ENCODE assay signal across 1 cellular context in genomic region chr4:41622816-41623215, GRCh38.
TF ChIP-seq lines count a peak whose summit lies in the region.

No MANE protein-coding gene starts in this region.

TF ChIP-seq in H1, 55 proteins besides CTCF, POLR2A, EP300 and RAD21 (continued from another document):
- TF ChIP-seq, protein P1, sequence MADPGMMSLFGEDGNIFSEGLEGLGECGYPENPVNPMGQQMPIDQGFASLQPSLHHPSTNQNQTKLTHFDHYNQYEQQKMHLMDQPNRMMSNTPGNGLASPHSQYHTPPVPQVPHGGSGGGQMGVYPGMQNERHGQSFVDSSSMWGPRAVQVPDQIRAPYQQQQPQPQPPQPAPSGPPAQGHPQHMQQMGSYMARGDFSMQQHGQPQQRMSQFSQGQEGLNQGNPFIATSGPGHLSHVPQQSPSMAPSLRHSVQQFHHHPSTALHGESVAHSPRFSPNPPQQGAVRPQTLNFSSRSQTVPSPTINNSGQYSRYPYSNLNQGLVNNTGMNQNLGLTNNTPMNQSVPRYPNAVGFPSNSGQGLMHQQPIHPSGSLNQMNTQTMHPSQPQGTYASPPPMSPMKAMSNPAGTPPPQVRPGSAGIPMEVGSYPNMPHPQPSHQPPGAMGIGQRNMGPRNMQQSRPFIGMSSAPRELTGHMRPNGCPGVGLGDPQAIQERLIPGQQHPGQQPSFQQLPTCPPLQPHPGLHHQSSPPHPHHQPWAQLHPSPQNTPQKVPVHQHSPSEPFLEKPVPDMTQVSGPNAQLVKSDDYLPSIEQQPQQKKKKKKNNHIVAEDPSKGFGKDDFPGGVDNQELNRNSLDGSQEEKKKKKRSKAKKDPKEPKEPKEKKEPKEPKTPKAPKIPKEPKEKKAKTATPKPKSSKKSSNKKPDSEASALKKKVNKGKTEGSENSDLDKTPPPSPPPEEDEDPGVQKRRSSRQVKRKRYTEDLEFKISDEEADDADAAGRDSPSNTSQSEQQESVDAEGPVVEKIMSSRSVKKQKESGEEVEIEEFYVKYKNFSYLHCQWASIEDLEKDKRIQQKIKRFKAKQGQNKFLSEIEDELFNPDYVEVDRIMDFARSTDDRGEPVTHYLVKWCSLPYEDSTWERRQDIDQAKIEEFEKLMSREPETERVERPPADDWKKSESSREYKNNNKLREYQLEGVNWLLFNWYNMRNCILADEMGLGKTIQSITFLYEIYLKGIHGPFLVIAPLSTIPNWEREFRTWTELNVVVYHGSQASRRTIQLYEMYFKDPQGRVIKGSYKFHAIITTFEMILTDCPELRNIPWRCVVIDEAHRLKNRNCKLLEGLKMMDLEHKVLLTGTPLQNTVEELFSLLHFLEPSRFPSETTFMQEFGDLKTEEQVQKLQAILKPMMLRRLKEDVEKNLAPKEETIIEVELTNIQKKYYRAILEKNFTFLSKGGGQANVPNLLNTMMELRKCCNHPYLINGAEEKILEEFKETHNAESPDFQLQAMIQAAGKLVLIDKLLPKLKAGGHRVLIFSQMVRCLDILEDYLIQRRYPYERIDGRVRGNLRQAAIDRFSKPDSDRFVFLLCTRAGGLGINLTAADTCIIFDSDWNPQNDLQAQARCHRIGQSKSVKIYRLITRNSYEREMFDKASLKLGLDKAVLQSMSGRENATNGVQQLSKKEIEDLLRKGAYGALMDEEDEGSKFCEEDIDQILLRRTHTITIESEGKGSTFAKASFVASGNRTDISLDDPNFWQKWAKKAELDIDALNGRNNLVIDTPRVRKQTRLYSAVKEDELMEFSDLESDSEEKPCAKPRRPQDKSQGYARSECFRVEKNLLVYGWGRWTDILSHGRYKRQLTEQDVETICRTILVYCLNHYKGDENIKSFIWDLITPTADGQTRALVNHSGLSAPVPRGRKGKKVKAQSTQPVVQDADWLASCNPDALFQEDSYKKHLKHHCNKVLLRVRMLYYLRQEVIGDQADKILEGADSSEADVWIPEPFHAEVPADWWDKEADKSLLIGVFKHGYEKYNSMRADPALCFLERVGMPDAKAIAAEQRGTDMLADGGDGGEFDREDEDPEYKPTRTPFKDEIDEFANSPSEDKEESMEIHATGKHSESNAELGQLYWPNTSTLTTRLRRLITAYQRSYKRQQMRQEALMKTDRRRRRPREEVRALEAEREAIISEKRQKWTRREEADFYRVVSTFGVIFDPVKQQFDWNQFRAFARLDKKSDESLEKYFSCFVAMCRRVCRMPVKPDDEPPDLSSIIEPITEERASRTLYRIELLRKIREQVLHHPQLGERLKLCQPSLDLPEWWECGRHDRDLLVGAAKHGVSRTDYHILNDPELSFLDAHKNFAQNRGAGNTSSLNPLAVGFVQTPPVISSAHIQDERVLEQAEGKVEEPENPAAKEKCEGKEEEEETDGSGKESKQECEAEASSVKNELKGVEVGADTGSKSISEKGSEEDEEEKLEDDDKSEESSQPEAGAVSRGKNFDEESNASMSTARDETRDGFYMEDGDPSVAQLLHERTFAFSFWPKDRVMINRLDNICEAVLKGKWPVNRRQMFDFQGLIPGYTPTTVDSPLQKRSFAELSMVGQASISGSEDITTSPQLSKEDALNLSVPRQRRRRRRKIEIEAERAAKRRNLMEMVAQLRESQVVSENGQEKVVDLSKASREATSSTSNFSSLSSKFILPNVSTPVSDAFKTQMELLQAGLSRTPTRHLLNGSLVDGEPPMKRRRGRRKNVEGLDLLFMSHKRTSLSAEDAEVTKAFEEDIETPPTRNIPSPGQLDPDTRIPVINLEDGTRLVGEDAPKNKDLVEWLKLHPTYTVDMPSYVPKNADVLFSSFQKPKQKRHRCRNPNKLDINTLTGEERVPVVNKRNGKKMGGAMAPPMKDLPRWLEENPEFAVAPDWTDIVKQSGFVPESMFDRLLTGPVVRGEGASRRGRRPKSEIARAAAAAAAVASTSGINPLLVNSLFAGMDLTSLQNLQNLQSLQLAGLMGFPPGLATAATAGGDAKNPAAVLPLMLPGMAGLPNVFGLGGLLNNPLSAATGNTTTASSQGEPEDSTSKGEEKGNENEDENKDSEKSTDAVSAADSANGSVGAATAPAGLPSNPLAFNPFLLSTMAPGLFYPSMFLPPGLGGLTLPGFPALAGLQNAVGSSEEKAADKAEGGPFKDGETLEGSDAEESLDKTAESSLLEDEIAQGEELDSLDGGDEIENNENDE (IDR thresholded peaks at IDR 0.05; ENCODE audit: insufficient replicate concordance, low read length), result no peak
- TF ChIP-seq CBX8 (IDR thresholded peaks at IDR 0.05; ENCODE audit: borderline replicate concordance, low read depth, low read length), result no peak
- TF ChIP-seq POU5F1 (IDR thresholded peaks at IDR 0.05; ENCODE audit: low read depth, low read length), result 0 out of 2 replicates have a peak, but pooled peaks have one; percentile 22
- no peak for TF ChIP-seq SIRT6 (IDR thresholded peaks at IDR 0.05; ENCODE audit: low read length)
- TF ChIP-seq TAF7 (optimal IDR thresholded peaks at IDR 0.05; ENCODE audit: borderline replicate concordance, low read depth, low read length), result no peak
- no peak for TF ChIP-seq GABPA (IDR thresholded peaks at IDR 0.05; ENCODE audit: borderline replicate concordance, insufficient read depth, low read length)
- no peak for TF ChIP-seq MAFK (IDR thresholded peaks at IDR 0.05; ENCODE audit: low read depth, low read length)
